In the genomic region with DNA sequence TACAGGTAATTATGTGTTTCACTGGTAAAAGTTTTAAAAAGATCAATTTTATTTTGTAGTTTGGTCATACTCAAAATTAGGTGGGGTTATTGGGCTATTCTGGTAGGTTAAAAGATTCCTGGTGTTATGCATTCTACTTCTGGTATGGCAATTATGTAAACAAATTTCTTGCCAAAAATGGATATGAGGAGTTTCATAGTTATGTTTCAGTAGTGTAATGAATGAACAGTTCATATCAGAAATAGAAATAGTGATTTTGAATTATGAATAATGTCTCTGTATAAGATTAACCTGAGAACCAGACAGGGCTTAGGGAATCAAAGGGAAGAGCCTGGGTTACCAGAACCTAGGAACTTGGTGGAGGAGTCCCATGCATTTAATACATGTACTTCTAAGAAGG, we compare ENCODE assay signal across 18 cellular contexts. TPM values are rescaled to one million over a fixed set of nuclear protein-coding genes. Genes with fewer than 3 reads are reported as not detected.
DNase-seq lines count a peak whose midpoint lies in the region; ATAC-seq and TF ChIP-seq lines count a peak whose summit lies in the region.
"Had no signal": no experiment of that assay in that cellular context is flagged by ENCODE, and none has a peak within 500 bp of the region (broad histone marks: within the 10 kb centered on the region; RNA-seq: fewer than 3 reads in every experiment).

No MANE protein-coding gene starts in this region.

- H3K4me3 ChIP-seq in PC-3 (ENCODE audit: low read length) (no peak overlapping the region), ascending aorta (no peak overlapping the region)
- no peak overlapping the region for H3K4me3 ChIP-seq in CD4-positive, alpha-beta memory T cell (ENCODE audit: low read length in 2 of 2)
- H3K4me3 ChIP-seq: cardiac muscle cell, spleen, suprapubic skin had no signal

- POLR2A ChIA-PET in PC-3 (lab: Charles Lee; ENCODE audit: unreplicated experiment) = no interaction called here
- POLR2A ChIA-PET in CD4-positive, alpha-beta memory T cell (lab: Charles Lee; ENCODE audit: partially characterized antibody) = no interaction called here

- no peak overlapping the region for H3K4me2 ChIP-seq in PC-3 (ENCODE audit: low read length)

- H4K20me1 ChIP-seq in PC-3 (ENCODE audit: low read length) = no peaks in the 10 kb centered on the region

- intact Hi-C loops in PC-3 (cut with micrococcal nuclease) = no loop called here
- intact Hi-C loops in CD4-positive, alpha-beta memory T cell (cut with micrococcal nuclease) = no loop called here
- intact Hi-C loops in ascending aorta (cut with DNase I) = no loop called here

- CTCF ChIA-PET in PC-3 (lab: Charles Lee) = no interaction called here
- CTCF ChIA-PET in CD4-positive, alpha-beta memory T cell (lab: Charles Lee; ENCODE audit: partially characterized antibody) = no interaction called here

- TF ChIP-seq CTCF in PC-3 (conservative IDR thresholded peaks at IDR 0.05; ENCODE audit: low read depth, low read length) (no peak), ascending aorta (IDR thresholded peaks at IDR 0.05) (no peak)

- peak; percentile 59 for ATAC-seq in HG02798 (IDR thresholded peaks at IDR 0.05; ENCODE audit: poor library complexity, unreplicated experiment)
- ATAC-seq in PC-3 = peak; percentile 89
- ATAC-seq in stimulated activated effector memory CD8-positive, alpha-beta T cell treated with anti-CD3 and anti-CD28 coated beads, Interleukin-12 subunit alpha, Interleukin-12 subunit beta, amount 100 ng/mL, for 72 hours = no peak
- no peak for ATAC-seq in stimulated activated naive CD8-positive, alpha-beta T cell treated with anti-CD3 and anti-CD28 coated beads, Interleukin-15, Interleukin-2, amounts not matched to agents 100 U/mL and 50 U/mL, for 24 hours
- ATAC-seq: activated CD8-positive, alpha-beta T cell treated with anti-CD3 and anti-CD28 coated beads for 36 hours had no signal

- no peaks in the 10 kb centered on the region for H3K9me3 Mint-ChIP-seq in activated T-cell treated with anti-CD3 and anti-CD28 coated beads, Interleukin-2, amount 50 U/mL, for 24 hours
- H3K9me3 Mint-ChIP-seq in stimulated activated effector memory CD8-positive, alpha-beta T cell treated with anti-CD3 and anti-CD28 coated beads, Interleukin-12 subunit alpha, Interleukin-12 subunit beta, amount 100 ng/mL, for 72 hours = no peaks in the 10 kb centered on the region
- H3K9me3 Mint-ChIP-seq in CD4-positive, alpha-beta memory T cell = no peaks in the 10 kb centered on the region
- H3K9me3 Mint-ChIP-seq: activated CD8-positive, alpha-beta T cell treated with anti-CD3 and anti-CD28 coated beads for 36 hours; activated naive CD4-positive, alpha-beta T cell treated with anti-CD3 and anti-CD28 coated beads, Interleukin-2, amount 10 ng/mL, durations not matched to agents 7 days and 5 days; endodermal cell had no signal

- peak overlapping the region; percentile 7 for H3K27ac Mint-ChIP-seq in activated T-cell treated with anti-CD3 and anti-CD28 coated beads, Interleukin-2, amount 50 U/mL, for 24 hours
- H3K27ac Mint-ChIP-seq in stimulated activated effector memory CD8-positive, alpha-beta T cell treated with anti-CD3 and anti-CD28 coated beads, Interleukin-12 subunit alpha, Interleukin-12 subunit beta, amount 100 ng/mL, for 72 hours = peak overlapping the region; percentile 30
- H3K27ac Mint-ChIP-seq in CD4-positive, alpha-beta memory T cell = peak overlapping the region in 2 of 7 donors; percentile 25 to 31
- H3K27ac Mint-ChIP-seq: activated CD8-positive, alpha-beta T cell treated with anti-CD3 and anti-CD28 coated beads for 36 hours; activated naive CD4-positive, alpha-beta T cell treated with anti-CD3 and anti-CD28 coated beads, Interleukin-2, amount 10 ng/mL, durations not matched to agents 7 days and 5 days; endodermal cell had no signal

- peaks cover 18% of the 10 kb centered on the region for H3K79me2 ChIP-seq in PC-3 (ENCODE audit: low read length)

- H3K4me1 ChIP-seq in PC-3 (ENCODE audit: insufficient read depth, low read length) (0 out of 2 replicates have a peak, but pooled peaks cover 6% of the 10 kb centered on the region), ascending aorta (no peaks in the 10 kb centered on the region)
- peaks cover 8% of the 10 kb centered on the region for H3K4me1 ChIP-seq in CD4-positive, alpha-beta memory T cell (ENCODE audit: insufficient read depth, low read length)
- H3K4me1 ChIP-seq: suprapubic skin had no signal

- BruUV-seq in PC-3 (replicated peaks; lab: Mats Ljungman, UMichigan) = no TSS peak

- H3K27me3 ChIP-seq in PC-3 (ENCODE audit: low read length) (no peaks in the 10 kb centered on the region), ascending aorta (no peaks in the 10 kb centered on the region)
- H3K27me3 ChIP-seq in CD4-positive, alpha-beta memory T cell (ENCODE audit: insufficient read depth, low read length) = no peaks in the 10 kb centered on the region
- H3K27me3 ChIP-seq: cardiac muscle cell, spleen, suprapubic skin had no signal

- H3K36me3 Mint-ChIP-seq in activated T-cell treated with anti-CD3 and anti-CD28 coated beads, Interleukin-2, amount 50 U/mL, for 24 hours (ENCODE audit: low read depth) = peaks cover 78% of the 10 kb centered on the region
- H3K36me3 Mint-ChIP-seq in stimulated activated effector memory CD8-positive, alpha-beta T cell treated with anti-CD3 and anti-CD28 coated beads, Interleukin-12 subunit alpha, Interleukin-12 subunit beta, amount 100 ng/mL, for 72 hours = peaks cover 84% of the 10 kb centered on the region
- peaks cover 51 to 58% of the 10 kb centered on the region in 2 donors for H3K36me3 Mint-ChIP-seq in CD4-positive, alpha-beta memory T cell

- no peak overlapping the region for H3K4me3 Mint-ChIP-seq in activated T-cell treated with anti-CD3 and anti-CD28 coated beads, Interleukin-2, amount 50 U/mL, for 24 hours
- no peak overlapping the region for H3K4me3 Mint-ChIP-seq in stimulated activated effector memory CD8-positive, alpha-beta T cell treated with anti-CD3 and anti-CD28 coated beads, Interleukin-12 subunit alpha, Interleukin-12 subunit beta, amount 100 ng/mL, for 72 hours
- no peak overlapping the region for H3K4me3 Mint-ChIP-seq in CD4-positive, alpha-beta memory T cell
- H3K4me3 Mint-ChIP-seq: activated CD8-positive, alpha-beta T cell treated with anti-CD3 and anti-CD28 coated beads for 36 hours; activated naive CD4-positive, alpha-beta T cell treated with anti-CD3 and anti-CD28 coated beads, Interleukin-2, amount 10 ng/mL, durations not matched to agents 7 days and 5 days; endodermal cell had no signal

- no peak overlapping the region for H3K9ac ChIP-seq in PC-3 (ENCODE audit: low read length)

- no peaks in the 10 kb centered on the region for H3F3A ChIP-seq in PC-3 (ENCODE audit: low read length, unreplicated experiment)

- H3K4me1 Mint-ChIP-seq in activated T-cell treated with anti-CD3 and anti-CD28 coated beads, Interleukin-2, amount 50 U/mL, for 24 hours (ENCODE audit: low read depth) = peaks cover 20% of the 10 kb centered on the region
- H3K4me1 Mint-ChIP-seq in stimulated activated effector memory CD8-positive, alpha-beta T cell treated with anti-CD3 and anti-CD28 coated beads, Interleukin-12 subunit alpha, Interleukin-12 subunit beta, amount 100 ng/mL, for 72 hours = no peaks in the 10 kb centered on the region
- H3K4me1 Mint-ChIP-seq in CD4-positive, alpha-beta memory T cell = peaks cover 4 to 10% (median 6%) of the 10 kb centered on the region in 4 donors

- H3K27ac ChIP-seq in PC-3 (ENCODE audit: low read length) (no peak overlapping the region), ascending aorta (no peak overlapping the region)
- H3K27ac ChIP-seq in CD4-positive, alpha-beta memory T cell (ENCODE audit: low read depth, low read length) = no peak overlapping the region
- H3K27ac ChIP-seq: 22Rv1, cardiac muscle cell, spleen, suprapubic skin had no signal

- H3K9me2 ChIP-seq in PC-3 (replicated peaks; ENCODE audit: low read length) = no peaks in the 10 kb centered on the region

- peaks cover 25% of the 10 kb centered on the region for H3K36me3 ChIP-seq in PC-3 (ENCODE audit: low read depth, low read length)
- H3K36me3 ChIP-seq in CD4-positive, alpha-beta memory T cell (ENCODE audit: insufficient read depth, low read length) = peaks cover 19% of the 10 kb centered on the region
- H3K36me3 ChIP-seq in ascending aorta = peaks cover 22 to 48% of the 10 kb centered on the region in 2 donors

- no peaks in the 10 kb centered on the region for H3K27me3 Mint-ChIP-seq in activated T-cell treated with anti-CD3 and anti-CD28 coated beads, Interleukin-2, amount 50 U/mL, for 24 hours
- H3K27me3 Mint-ChIP-seq in CD4-positive, alpha-beta memory T cell = no peaks in the 10 kb centered on the region
- H3K27me3 Mint-ChIP-seq: activated CD8-positive, alpha-beta T cell treated with anti-CD3 and anti-CD28 coated beads for 36 hours; activated naive CD4-positive, alpha-beta T cell treated with anti-CD3 and anti-CD28 coated beads, Interleukin-2, amount 10 ng/mL, durations not matched to agents 7 days and 5 days had no signal

- no peaks in the 10 kb centered on the region for H3K9me3 ChIP-seq in PC-3 (ENCODE audit: low read length)
- H3K9me3 ChIP-seq in CD4-positive, alpha-beta memory T cell (ENCODE audit: control insufficient read depth in 1 of 2, low read length in 2 of 2) = no peaks in the 10 kb centered on the region
- H3K9me3 ChIP-seq in ascending aorta = no peaks in the 10 kb centered on the region
- H3K9me3 ChIP-seq: spleen, suprapubic skin had no signal

- DNase-seq in activated T-cell treated with anti-CD3 and anti-CD28 coated beads, Interleukin-2, amount 50 U/mL, for 24 hours = no peak
- no peak for DNase-seq in activated T-cell treated with anti-CD3 and anti-CD28 coated beads for 4 hours
- peak; percentile 41 for DNase-seq in PC-3
- no peak for DNase-seq in stimulated activated effector memory CD8-positive, alpha-beta T cell treated with anti-CD3 and anti-CD28 coated beads, Interleukin-12 subunit alpha, Interleukin-12 subunit beta, amount 100 ng/mL, for 72 hours (ENCODE audit: low spot score in 2 of 2)
- no peak for DNase-seq in CD4-positive, alpha-beta memory T cell
- no peak for DNase-seq in ascending aorta (ENCODE audit: low spot score in 2 of 2)
- no peak for DNase-seq in stimulated activated naive CD8-positive, alpha-beta T cell treated with anti-CD3 and anti-CD28 coated beads, Interleukin-15, Interleukin-2, amounts not matched to agents 100 U/mL and 50 U/mL, for 24 hours
- DNase-seq: activated CD8-positive, alpha-beta T cell treated with anti-CD3 and anti-CD28 coated beads for 36 hours; activated naive CD4-positive, alpha-beta T cell treated with anti-CD3 and anti-CD28 coated beads, Interleukin-2, amount 10 ng/mL, durations not matched to agents 7 days and 5 days; endodermal cell; H7; NCI-H1694 treated with DMSO at 0.1 percent for 48 hours; SHP77; spleen had no signal

- no peak overlapping the region for H2AFZ ChIP-seq in PC-3 (ENCODE audit: low read length)

RNA-seq across cellular contexts. Expression of gene ATF6, which starts 15.9 kb away (rescaled TPM):
- total RNA-seq in PC-3 (2014; rRNA removed) (19.2 and 19.7 TPM in 2 replicates), ascending aorta (12.3 TPM)
- total RNA-seq in CD4-positive, alpha-beta memory T cell = 10 to 100 TPM; 22.3 to 22.4 TPM
- polyA plus RNA-seq in CD4-positive, alpha-beta memory T cell = 10 to 100 TPM; 14.3 to 22.7 TPM

RNA-seq across cellular contexts. Expression of gene DUSP12, which starts 32.4 kb away (rescaled TPM):
- total RNA-seq in PC-3 (2014; rRNA removed) = 82.2 and 97.6 TPM in 2 replicates
- total RNA-seq in CD4-positive, alpha-beta memory T cell = 10 to 100 TPM; 30.4 to 31.6 TPM
- 10 to 100 TPM; 53.8 to 86.5 TPM for polyA plus RNA-seq in CD4-positive, alpha-beta memory T cell
- 21.0 TPM for total RNA-seq in ascending aorta

Comparison
In these comparisons a context has a peak if more than half of its experiments do, and no peak if none do; other contexts are left out.
1. ATAC-seq: peak in HG02798 (single experiment) and PC-3 (single experiment); none in stimulated activated effector memory CD8-positive, alpha-beta T cell treated with anti-CD3 and anti-CD28 coated beads, Interleukin-12 subunit alpha, Interleukin-12 subunit beta, amount 100 ng/mL, for 72 hours (single experiment) and stimulated activated naive CD8-positive, alpha-beta T cell treated with anti-CD3 and anti-CD28 coated beads, Interleukin-15, Interleukin-2, amounts not matched to agents 100 U/mL and 50 U/mL, for 24 hours (single experiment).